Comparison of ENCODE assay signal across 24 cellular contexts in genomic region chr15:74961616-74962015, GRCh38. TPM values are rescaled to one million over a fixed set of nuclear protein-coding genes. Genes with fewer than 3 reads are reported as not detected.
DNase-seq lines count a peak whose midpoint lies in the region; ATAC-seq, FAIRE-seq and TF ChIP-seq lines count a peak whose summit lies in the region.
"Had no signal": no experiment of that assay in that cellular context is flagged by ENCODE, and none has a peak within 500 bp of the region (broad histone marks: within the 10 kb centered on the region; RNA-seq: fewer than 3 reads in every experiment).

No MANE protein-coding gene starts in this region.

- H3K79me2 ChIP-seq in endothelial cell of umbilical vein (ENCODE audit: control insufficient read depth, insufficient read depth, low read length): no peaks in the 10 kb centered on the region

- DNase-seq in NCI-H2081 (lab: John Stamatoyannopoulos, UW) (peak; percentile 18 to 57), NCI-H2081 treated with DMSO at 0.1 percent for 48 hours (lab: John Stamatoyannopoulos, UW) (no peak), DMS153 treated with DMSO at 0.1 percent for 48 hours (lab: John Stamatoyannopoulos, UW; ENCODE audit: unreplicated experiment) (peak; percentile 2), SK-N-MC (ENCODE audit: low read depth, low spot score) (no peak), endothelial cell of umbilical vein (ENCODE audit: low read depth, low spot score) (peak; percentile 86), NOMO-1 (lab: John Stamatoyannopoulos, UW; ENCODE audit: unreplicated experiment in 2 of 2) (no peak), DMS114 treated with DMSO at 0.1 percent for 48 hours (lab: John Stamatoyannopoulos, UW; ENCODE audit: unreplicated experiment) (no peak), foreskin keratinocyte (no peak)
- DNase-seq: activated CD4-positive, alpha-beta T cell treated with anti-CD3 and anti-CD28 coated beads, Interleukin-2, amount 50 U/mL, for 4 hours; activated naive CD4-positive, alpha-beta T cell treated with Interleukin-2 at 50 U/mL for 16 hours; aorta; central memory CD4-positive, alpha-beta T cell; islet precursor cell; KBM-7; NCI-H1436; NCI-H2171 treated with DMSO at 0.1 percent for 48 hours; NCI-H526 treated with DMSO at 0.1 percent for 48 hours; sigmoid colon had no signal

- H3K36me3 ChIP-seq in SK-N-MC (ENCODE audit: insufficient read depth, low read length) (no peaks in the 10 kb centered on the region), endothelial cell of umbilical vein (ENCODE audit: control insufficient read depth in 2 of 2, extremely low read depth in 1 of 2, insufficient read depth in 2 of 2, low read length in 2 of 2) (no peaks in the 10 kb centered on the region)
- H3K36me3 ChIP-seq: neural progenitor cell, sigmoid colon had no signal

- peak overlapping the region; percentile 54 for H3K4me2 ChIP-seq in endothelial cell of umbilical vein (ENCODE audit: insufficient read depth, low read length)
- H3K4me2 ChIP-seq: neural progenitor cell had no signal

- H3K9me1 ChIP-seq in endothelial cell of umbilical vein (replicated peaks; ENCODE audit: control insufficient read depth, extremely low read depth, insufficient read depth, low read length): no peaks in the 10 kb centered on the region

- no TSS peak for BruUV-seq in endothelial cell of umbilical vein (replicated peaks; lab: Mats Ljungman, UMichigan)

- CTCF ChIA-PET in endothelial cell of umbilical vein (lab: Charles Lee): interaction anchor here (0.7 to 3.6 kb wide), 9 partner anchors 11 to 243 kb away, joined by 3 to 22 read pairs (median 4); partner anchors contain the start of gene SCAMP5

- no peaks in the 10 kb centered on the region for H3K9me3 ChIP-seq in SK-N-MC (ENCODE audit: low read depth, low read length)
- H3K9me3 ChIP-seq in endothelial cell of umbilical vein (replicated peaks; ENCODE audit: control insufficient read depth, insufficient read depth, low read length): no peaks in the 10 kb centered on the region
- H3K9me3 ChIP-seq: sigmoid colon had no signal

- dilution Hi-C loops in endothelial cell of umbilical vein (cut with MboI; ENCODE audit: extremely low pct_ligation_motif_present, low sequenced_read_pairs): no loop called here

- peak; percentile 48 for TF ChIP-seq POLR2A in endothelial cell of umbilical vein (IDR thresholded peaks at IDR 0.05; ENCODE audit: low read depth, low read length)

- no peak for ATAC-seq in foreskin keratinocyte
- ATAC-seq: SK-N-SH treated with all-trans-retinoic acid at 6 μM for 48 hours had no signal

- POLR2A ChIA-PET in endothelial cell of umbilical vein (lab: Charles Lee): no interaction called here

- H3K27me3 ChIP-seq in endothelial cell of umbilical vein (ENCODE audit: control insufficient read depth in 2 of 2, insufficient read depth in 2 of 2, low read length in 2 of 2) (peaks cover 0 to 3% of the 10 kb centered on the region in 2 experiments), foreskin keratinocyte (peaks cover 37% of the 10 kb centered on the region)

- intact Hi-C loops in endothelial cell of umbilical vein (cut with micrococcal nuclease): loop anchor here (1.0 to 5.0 kb wide), 2 partner anchors 27 to 491 kb away; partner anchors contain the start of gene SIN3A

- H3K27ac ChIP-seq in SK-N-MC (peak overlapping the region; percentile 88), endothelial cell of umbilical vein (ENCODE audit: insufficient read depth, low read depth, low read length) (peak overlapping the region; percentile 68), foreskin keratinocyte (no peak overlapping the region)
- H3K27ac ChIP-seq: neural progenitor cell, sigmoid colon had no signal

- H4K20me1 ChIP-seq in endothelial cell of umbilical vein (replicated peaks; ENCODE audit: control insufficient read depth, extremely low read depth, insufficient read depth, low read length): no peaks in the 10 kb centered on the region

- peaks cover 51% of the 10 kb centered on the region for H3K4me1 ChIP-seq in endothelial cell of umbilical vein (ENCODE audit: control insufficient read depth, extremely low read depth, insufficient read depth, low read length)
- no peaks in the 10 kb centered on the region for H3K4me1 ChIP-seq in foreskin keratinocyte

- TF ChIP-seq CTCF in endothelial cell of umbilical vein (IDR thresholded peaks at IDR 0.05; ENCODE audit: extremely low read depth in 1 of 2, insufficient read depth in 1 of 2, low read depth in 1 of 2, low read length in 2 of 2) (no peak), foreskin keratinocyte (conservative IDR thresholded peaks at IDR 0.05) (no peak)

- peak; percentile 62 for FAIRE-seq in endothelial cell of umbilical vein (lab: Jason Lieb, UNC)
- FAIRE-seq: A204.1, GM12892, HTR-8/SVneo, urothelium cell line had no signal

- H2AFZ ChIP-seq in endothelial cell of umbilical vein (ENCODE audit: low read depth, low read length): peak overlapping the region; percentile 52
- H2AFZ ChIP-seq: neural progenitor cell had no signal

- no peak overlapping the region for H3K4me3 ChIP-seq in SK-N-MC
- H3K4me3 ChIP-seq in endothelial cell of umbilical vein (replicated peaks in 1 of 3; ENCODE audit: insufficient read depth in 1 of 3, low read depth in 1 of 3, low read length in 3 of 3): no peak overlapping the region
- H3K4me3 ChIP-seq: neural progenitor cell, sigmoid colon had no signal

- H3K9ac ChIP-seq in SK-N-MC (ENCODE audit: insufficient read length) (no peak overlapping the region), endothelial cell of umbilical vein (replicated peaks; ENCODE audit: extremely low read depth, insufficient read depth, low read length) (peak overlapping the region; percentile 65)
- H3K9ac ChIP-seq: neural progenitor cell had no signal

TF ChIP-seq in endothelial cell of umbilical vein, 7 proteins besides CTCF, POLR2A, EP300 and RAD21:
- TF ChIP-seq MAX (IDR thresholded peaks at IDR 0.05; ENCODE audit: insufficient read depth, insufficient read length) (no peak), EZH2 (IDR thresholded peaks at IDR 0.05; ENCODE audit: borderline replicate concordance, low read depth, low read length, severe bottlenecking) (no peak), GATA2 (IDR thresholded peaks at IDR 0.05; ENCODE audit: insufficient read depth, insufficient read length, low read depth, low read length) (no peak), POLR2AphosphoS5 (IDR thresholded peaks at IDR 0.05; ENCODE audit: insufficient read depth, low read depth, low read length) (no peak), JUN (IDR thresholded peaks at IDR 0.05; ENCODE audit: borderline replicate concordance, insufficient read depth, insufficient read length, low read depth) (no peak), FOS (IDR thresholded peaks at IDR 0.05; ENCODE audit: borderline replicate concordance, insufficient read depth, low read length) (no peak), MYC (IDR thresholded peaks at IDR 0.05; ENCODE audit: low read depth, low read length) (no peak)

RNA-seq across cellular contexts. Expression of gene RPP25, which starts 5.0 kb away (rescaled TPM):
- total RNA-seq in endothelial cell of umbilical vein (13.7 and 13.8 TPM in 2 replicates), foreskin keratinocyte (2.9 and 3.0 TPM in 2 replicates)
- polyA plus RNA-seq in endothelial cell of umbilical vein (10.1 and 13.1 TPM in 2 replicates), foreskin keratinocyte (3.5 and 3.6 TPM in 2 replicates)
- polyA plus RNA-seq in endothelial cell of umbilical vein (2011; cell fraction: cytosol; rRNA removed): 7.0 and 7.8 TPM in 2 replicates
- 3.2 and 3.3 TPM in 2 replicates for polyA plus RNA-seq in endothelial cell of umbilical vein (2011; cell fraction: nucleus; rRNA removed)
- 10.1 and 12.0 TPM in 2 replicates for polyA plus RNA-seq in endothelial cell of umbilical vein (2012)
- polyA minus RNA-seq in endothelial cell of umbilical vein: 4.2 and 5.3 TPM in 2 replicates
- polyA minus RNA-seq in endothelial cell of umbilical vein (2011; cell fraction: cytosol; rRNA and poly(A)+ RNA removed): 30.5 TPM
- 2.4 and 2.7 TPM in 2 replicates for polyA minus RNA-seq in endothelial cell of umbilical vein (2011; cell fraction: nucleus; rRNA and poly(A)+ RNA removed)

RNA-seq across cellular contexts. Expression of gene COX5A, which starts 23.7 kb away (rescaled TPM):
- total RNA-seq in endothelial cell of umbilical vein: 220 and 232 TPM in 2 replicates
- polyA plus RNA-seq in endothelial cell of umbilical vein: 102 and 134 TPM in 2 replicates
- polyA plus RNA-seq in endothelial cell of umbilical vein (2011; cell fraction: cytosol; rRNA removed): 233 TPM in 2 replicates
- 90.1 and 97.6 TPM in 2 replicates for polyA plus RNA-seq in endothelial cell of umbilical vein (2011; cell fraction: nucleus; rRNA removed)
- polyA plus RNA-seq in endothelial cell of umbilical vein (2012): 289 and 323 TPM in 2 replicates
- polyA minus RNA-seq in endothelial cell of umbilical vein: 31.6 and 42.9 TPM in 2 replicates
- 293 TPM for polyA minus RNA-seq in endothelial cell of umbilical vein (2011; cell fraction: cytosol; rRNA and poly(A)+ RNA removed)
- polyA minus RNA-seq in endothelial cell of umbilical vein (2011; cell fraction: nucleus; rRNA and poly(A)+ RNA removed): 10.9 and 20.1 TPM in 2 replicates
- total RNA-seq in foreskin keratinocyte: 178 and 190 TPM in 2 replicates
- polyA plus RNA-seq in foreskin keratinocyte: 370 and 388 TPM in 2 replicates

RNA-seq across cellular contexts. Expression of gene SCAMP5, which starts 33.7 kb away (rescaled TPM):
- 1.9 and 4.4 TPM in 2 replicates for total RNA-seq in endothelial cell of umbilical vein
- 5.9 and 6.2 TPM in 2 replicates for polyA plus RNA-seq in endothelial cell of umbilical vein
- polyA plus RNA-seq in endothelial cell of umbilical vein (2011; cell fraction: cytosol; rRNA removed): 3.3 and 3.4 TPM in 2 replicates
- polyA plus RNA-seq in endothelial cell of umbilical vein (2011; cell fraction: nucleus; rRNA removed): 4.5 and 5.2 TPM in 2 replicates
- polyA plus RNA-seq in endothelial cell of umbilical vein (2012): 3.3 and 3.7 TPM in 2 replicates
- polyA minus RNA-seq in endothelial cell of umbilical vein: 3.2 and 5.8 TPM in 2 replicates
- polyA minus RNA-seq in endothelial cell of umbilical vein (2011; cell fraction: cytosol; rRNA and poly(A)+ RNA removed): 4.6 TPM
- 1.0 and 2.9 TPM in 2 replicates for polyA minus RNA-seq in endothelial cell of umbilical vein (2011; cell fraction: nucleus; rRNA and poly(A)+ RNA removed)
- total RNA-seq in foreskin keratinocyte: 0.25 and 0.31 TPM in 2 replicates
- 0.36 and 0.38 TPM in 2 replicates for polyA plus RNA-seq in foreskin keratinocyte

RNA-seq across cellular contexts. Expression of gene FAM219B, which starts 55.0 kb away (rescaled TPM):
- total RNA-seq in endothelial cell of umbilical vein: 57.0 and 73.0 TPM in 2 replicates
- polyA plus RNA-seq in endothelial cell of umbilical vein: 55.1 and 57.7 TPM in 2 replicates
- 35.9 and 53.0 TPM in 2 replicates for polyA plus RNA-seq in endothelial cell of umbilical vein (2011; cell fraction: cytosol; rRNA removed)
- 219 and 225 TPM in 2 replicates for polyA plus RNA-seq in endothelial cell of umbilical vein (2011; cell fraction: nucleus; rRNA removed)
- 28.2 and 31.1 TPM in 2 replicates for polyA plus RNA-seq in endothelial cell of umbilical vein (2012)
- polyA minus RNA-seq in endothelial cell of umbilical vein: 45.1 and 46.9 TPM in 2 replicates
- 18.2 TPM for polyA minus RNA-seq in endothelial cell of umbilical vein (2011; cell fraction: cytosol; rRNA and poly(A)+ RNA removed)
- 26.2 and 37.4 TPM in 2 replicates for polyA minus RNA-seq in endothelial cell of umbilical vein (2011; cell fraction: nucleus; rRNA and poly(A)+ RNA removed)
- total RNA-seq in foreskin keratinocyte: 31.2 and 43.3 TPM in 2 replicates
- polyA plus RNA-seq in foreskin keratinocyte: 22.5 and 22.6 TPM in 2 replicates

Comparison
In these comparisons a context has a peak if more than half of its experiments do, and no peak if none do; other contexts are left out.
1. DNase-seq: peak in NCI-H2081 (2 of 2), DMS153 treated with DMSO at 0.1 percent for 48 hours (single experiment) and endothelial cell of umbilical vein (single experiment); none in NCI-H2081 treated with DMSO at 0.1 percent for 48 hours (single experiment), SK-N-MC (single experiment), NOMO-1 (0 of 2), DMS114 treated with DMSO at 0.1 percent for 48 hours (single experiment) and foreskin keratinocyte (0 of 2).